In genomic region chr17:54900457-54901229, GRCh38 we compare ENCODE assay signal across 1 cellular context.
TF ChIP-seq lines count a peak whose summit lies in the region.

Gene TOM1L1 (plus strand): TSS chr17:54900852. CDS start chr17:54900866, 14 bp downstream.

TF ChIP-seq in HepG2, 621 proteins besides CTCF, POLR2A, EP300 and RAD21 (continued from another document and continues in another):
- TF ChIP-seq ZNF749 (CRISPR knock-in tag; IDR thresholded peaks at IDR 0.05; ENCODE audit: borderline replicate concordance) (peak; percentile 61; the same call in 1 of the 2 replicates), SMAD9 (CRISPR knock-in tag; IDR thresholded peaks at IDR 0.05) (no peak), ZNF878 (CRISPR knock-in tag; IDR thresholded peaks at IDR 0.05) (no peak), ZBTB49 (CRISPR knock-in tag; IDR thresholded peaks at IDR 0.05; ENCODE audit: borderline replicate concordance) (no peak), ATAD3A (CRISPR knock-in tag; IDR thresholded peaks at IDR 0.05) (no peak), ZNF263 (CRISPR knock-in tag; IDR thresholded peaks at IDR 0.05) (peak; percentile 60), FOSL2 (CRISPR knock-in tag; IDR thresholded peaks at IDR 0.05) (peak; percentile 41), RARA (CRISPR knock-in tag; IDR thresholded peaks at IDR 0.05) (no peak), ZFP36L1 (CRISPR knock-in tag; IDR thresholded peaks at IDR 0.05) (no peak), HMG20A (CRISPR knock-in tag; IDR thresholded peaks at IDR 0.05; ENCODE audit: borderline replicate concordance) (no peak), KLF16 (CRISPR knock-in tag; IDR thresholded peaks at IDR 0.05) (peak in 1 of 2 experiments; percentile 74; a peak in 1 of 4 replicates), YEATS2 (CRISPR knock-in tag; IDR thresholded peaks at IDR 0.05; ENCODE audit: borderline replicate concordance) (0 out of 2 replicates have a peak, but pooled peaks have one; percentile 35), EEA1 (CRISPR knock-in tag; IDR thresholded peaks at IDR 0.05; ENCODE audit: borderline replicate concordance) (no peak), STAG1 (CRISPR knock-in tag; IDR thresholded peaks at IDR 0.05) (peak; percentile 44), ZNF333 (CRISPR knock-in tag; IDR thresholded peaks at IDR 0.05; ENCODE audit: borderline replicate concordance) (0 out of 2 replicates have a peak, but pooled peaks have one; percentile 24), CBX5 (CRISPR knock-in tag; IDR thresholded peaks at IDR 0.05; ENCODE audit: borderline replicate concordance) (no peak), DNMT1 (CRISPR knock-in tag; IDR thresholded peaks at IDR 0.05) (peak; percentile 64; the same call in 1 of the 2 replicates), ZNF776 (CRISPR knock-in tag; IDR thresholded peaks at IDR 0.05) (no peak), POLR2AphosphoS5 (IDR thresholded peaks at IDR 0.05; ENCODE audit: low read depth, low read length) (peak; percentile 72), ZSCAN31 (CRISPR knock-in tag; IDR thresholded peaks at IDR 0.05; ENCODE audit: low read depth) (peak; percentile 97), RORA (CRISPR knock-in tag; IDR thresholded peaks at IDR 0.05) (no peak), YEATS4 (CRISPR knock-in tag; IDR thresholded peaks at IDR 0.05; ENCODE audit: borderline replicate concordance) (peak; percentile 78; the same call in 1 of the 2 replicates), ZNF773 (CRISPR knock-in tag; IDR thresholded peaks at IDR 0.05; ENCODE audit: borderline replicate concordance) (no peak), XRCC5 (optimal IDR thresholded peaks at IDR 0.05; ENCODE audit: low read length) (peak; percentile 94), PHF8 (CRISPR knock-in tag; IDR thresholded peaks at IDR 0.05) (peak; percentile 90), ZNF331 (CRISPR knock-in tag; IDR thresholded peaks at IDR 0.05) (peak; percentile 54; the same call in 1 of the 2 replicates), PHF21A (CRISPR knock-in tag; IDR thresholded peaks at IDR 0.05) (peak; percentile 97), NFIC (IDR thresholded peaks at IDR 0.05; ENCODE audit: low read length) (no peak), NFE2 (CRISPR knock-in tag; IDR thresholded peaks at IDR 0.05) (no peak), DMTF1 (CRISPR knock-in tag; IDR thresholded peaks at IDR 0.05) (no peak), ZNF687 (CRISPR knock-in tag; IDR thresholded peaks at IDR 0.05) (peak; percentile 94), CHD2 (IDR thresholded peaks at IDR 0.05; ENCODE audit: low read depth, low read length) (no peak), ARNTL (CRISPR knock-in tag; IDR thresholded peaks at IDR 0.05) (peak; percentile 70; the same call in 1 of the 2 replicates), BCL6 (CRISPR knock-in tag; IDR thresholded peaks at IDR 0.05) (no peak)
- TF ChIP-seq, protein P1, sequence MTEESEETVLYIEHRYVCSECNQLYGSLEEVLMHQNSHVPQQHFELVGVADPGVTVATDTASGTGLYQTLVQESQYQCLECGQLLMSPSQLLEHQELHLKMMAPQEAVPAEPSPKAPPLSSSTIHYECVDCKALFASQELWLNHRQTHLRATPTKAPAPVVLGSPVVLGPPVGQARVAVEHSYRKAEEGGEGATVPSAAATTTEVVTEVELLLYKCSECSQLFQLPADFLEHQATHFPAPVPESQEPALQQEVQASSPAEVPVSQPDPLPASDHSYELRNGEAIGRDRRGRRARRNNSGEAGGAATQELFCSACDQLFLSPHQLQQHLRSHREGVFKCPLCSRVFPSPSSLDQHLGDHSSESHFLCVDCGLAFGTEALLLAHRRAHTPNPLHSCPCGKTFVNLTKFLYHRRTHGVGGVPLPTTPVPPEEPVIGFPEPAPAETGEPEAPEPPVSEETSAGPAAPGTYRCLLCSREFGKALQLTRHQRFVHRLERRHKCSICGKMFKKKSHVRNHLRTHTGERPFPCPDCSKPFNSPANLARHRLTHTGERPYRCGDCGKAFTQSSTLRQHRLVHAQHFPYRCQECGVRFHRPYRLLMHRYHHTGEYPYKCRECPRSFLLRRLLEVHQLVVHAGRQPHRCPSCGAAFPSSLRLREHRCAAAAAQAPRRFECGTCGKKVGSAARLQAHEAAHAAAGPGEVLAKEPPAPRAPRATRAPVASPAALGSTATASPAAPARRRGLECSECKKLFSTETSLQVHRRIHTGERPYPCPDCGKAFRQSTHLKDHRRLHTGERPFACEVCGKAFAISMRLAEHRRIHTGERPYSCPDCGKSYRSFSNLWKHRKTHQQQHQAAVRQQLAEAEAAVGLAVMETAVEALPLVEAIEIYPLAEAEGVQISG (CRISPR knock-in tag; IDR thresholded peaks at IDR 0.05): peak; percentile 68; the same call in 1 of the 2 replicates
- TF ChIP-seq, protein P2, sequence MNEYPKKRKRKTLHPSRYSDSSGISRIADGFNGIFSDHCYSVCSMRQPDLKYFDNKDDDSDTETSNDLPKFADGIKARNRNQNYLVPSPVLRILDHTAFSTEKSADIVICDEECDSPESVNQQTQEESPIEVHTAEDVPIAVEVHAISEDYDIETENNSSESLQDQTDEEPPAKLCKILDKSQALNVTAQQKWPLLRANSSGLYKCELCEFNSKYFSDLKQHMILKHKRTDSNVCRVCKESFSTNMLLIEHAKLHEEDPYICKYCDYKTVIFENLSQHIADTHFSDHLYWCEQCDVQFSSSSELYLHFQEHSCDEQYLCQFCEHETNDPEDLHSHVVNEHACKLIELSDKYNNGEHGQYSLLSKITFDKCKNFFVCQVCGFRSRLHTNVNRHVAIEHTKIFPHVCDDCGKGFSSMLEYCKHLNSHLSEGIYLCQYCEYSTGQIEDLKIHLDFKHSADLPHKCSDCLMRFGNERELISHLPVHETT (CRISPR knock-in tag; conservative IDR thresholded peaks at IDR 0.05): 0 out of 2 replicates have a peak, but pooled peaks have one; percentile 48
- TF ChIP-seq, protein P3, sequence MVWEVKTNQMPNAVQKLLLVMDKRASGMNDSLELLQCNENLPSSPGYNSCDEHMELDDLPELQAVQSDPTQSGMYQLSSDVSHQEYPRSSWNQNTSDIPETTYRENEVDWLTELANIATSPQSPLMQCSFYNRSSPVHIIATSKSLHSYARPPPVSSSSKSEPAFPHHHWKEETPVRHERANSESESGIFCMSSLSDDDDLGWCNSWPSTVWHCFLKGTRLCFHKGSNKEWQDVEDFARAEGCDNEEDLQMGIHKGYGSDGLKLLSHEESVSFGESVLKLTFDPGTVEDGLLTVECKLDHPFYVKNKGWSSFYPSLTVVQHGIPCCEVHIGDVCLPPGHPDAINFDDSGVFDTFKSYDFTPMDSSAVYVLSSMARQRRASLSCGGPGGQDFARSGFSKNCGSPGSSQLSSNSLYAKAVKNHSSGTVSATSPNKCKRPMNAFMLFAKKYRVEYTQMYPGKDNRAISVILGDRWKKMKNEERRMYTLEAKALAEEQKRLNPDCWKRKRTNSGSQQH (CRISPR knock-in tag; IDR thresholded peaks at IDR 0.05; ENCODE audit: low read depth): 0 out of 2 replicates have a peak, but pooled peaks have one; percentile 52
- TF ChIP-seq, protein P4, sequence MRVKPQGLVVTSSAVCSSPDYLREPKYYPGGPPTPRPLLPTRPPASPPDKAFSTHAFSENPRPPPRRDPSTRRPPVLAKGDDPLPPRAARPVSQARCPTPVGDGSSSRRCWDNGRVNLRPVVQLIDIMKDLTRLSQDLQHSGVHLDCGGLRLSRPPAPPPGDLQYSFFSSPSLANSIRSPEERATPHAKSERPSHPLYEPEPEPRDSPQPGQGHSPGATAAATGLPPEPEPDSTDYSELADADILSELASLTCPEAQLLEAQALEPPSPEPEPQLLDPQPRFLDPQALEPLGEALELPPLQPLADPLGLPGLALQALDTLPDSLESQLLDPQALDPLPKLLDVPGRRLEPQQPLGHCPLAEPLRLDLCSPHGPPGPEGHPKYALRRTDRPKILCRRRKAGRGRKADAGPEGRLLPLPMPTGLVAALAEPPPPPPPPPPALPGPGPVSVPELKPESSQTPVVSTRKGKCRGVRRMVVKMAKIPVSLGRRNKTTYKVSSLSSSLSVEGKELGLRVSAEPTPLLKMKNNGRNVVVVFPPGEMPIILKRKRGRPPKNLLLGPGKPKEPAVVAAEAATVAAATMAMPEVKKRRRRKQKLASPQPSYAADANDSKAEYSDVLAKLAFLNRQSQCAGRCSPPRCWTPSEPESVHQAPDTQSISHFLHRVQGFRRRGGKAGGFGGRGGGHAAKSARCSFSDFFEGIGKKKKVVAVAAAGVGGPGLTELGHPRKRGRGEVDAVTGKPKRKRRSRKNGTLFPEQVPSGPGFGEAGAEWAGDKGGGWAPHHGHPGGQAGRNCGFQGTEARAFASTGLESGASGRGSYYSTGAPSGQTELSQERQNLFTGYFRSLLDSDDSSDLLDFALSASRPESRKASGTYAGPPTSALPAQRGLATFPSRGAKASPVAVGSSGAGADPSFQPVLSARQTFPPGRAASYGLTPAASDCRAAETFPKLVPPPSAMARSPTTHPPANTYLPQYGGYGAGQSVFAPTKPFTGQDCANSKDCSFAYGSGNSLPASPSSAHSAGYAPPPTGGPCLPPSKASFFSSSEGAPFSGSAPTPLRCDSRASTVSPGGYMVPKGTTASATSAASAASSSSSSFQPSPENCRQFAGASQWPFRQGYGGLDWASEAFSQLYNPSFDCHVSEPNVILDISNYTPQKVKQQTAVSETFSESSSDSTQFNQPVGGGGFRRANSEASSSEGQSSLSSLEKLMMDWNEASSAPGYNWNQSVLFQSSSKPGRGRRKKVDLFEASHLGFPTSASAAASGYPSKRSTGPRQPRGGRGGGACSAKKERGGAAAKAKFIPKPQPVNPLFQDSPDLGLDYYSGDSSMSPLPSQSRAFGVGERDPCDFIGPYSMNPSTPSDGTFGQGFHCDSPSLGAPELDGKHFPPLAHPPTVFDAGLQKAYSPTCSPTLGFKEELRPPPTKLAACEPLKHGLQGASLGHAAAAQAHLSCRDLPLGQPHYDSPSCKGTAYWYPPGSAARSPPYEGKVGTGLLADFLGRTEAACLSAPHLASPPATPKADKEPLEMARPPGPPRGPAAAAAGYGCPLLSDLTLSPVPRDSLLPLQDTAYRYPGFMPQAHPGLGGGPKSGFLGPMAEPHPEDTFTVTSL (CRISPR knock-in tag; IDR thresholded peaks at IDR 0.05; ENCODE audit: borderline replicate concordance): peak; percentile 42; the same call in 1 of the 2 replicates
- TF ChIP-seq, protein P5, sequence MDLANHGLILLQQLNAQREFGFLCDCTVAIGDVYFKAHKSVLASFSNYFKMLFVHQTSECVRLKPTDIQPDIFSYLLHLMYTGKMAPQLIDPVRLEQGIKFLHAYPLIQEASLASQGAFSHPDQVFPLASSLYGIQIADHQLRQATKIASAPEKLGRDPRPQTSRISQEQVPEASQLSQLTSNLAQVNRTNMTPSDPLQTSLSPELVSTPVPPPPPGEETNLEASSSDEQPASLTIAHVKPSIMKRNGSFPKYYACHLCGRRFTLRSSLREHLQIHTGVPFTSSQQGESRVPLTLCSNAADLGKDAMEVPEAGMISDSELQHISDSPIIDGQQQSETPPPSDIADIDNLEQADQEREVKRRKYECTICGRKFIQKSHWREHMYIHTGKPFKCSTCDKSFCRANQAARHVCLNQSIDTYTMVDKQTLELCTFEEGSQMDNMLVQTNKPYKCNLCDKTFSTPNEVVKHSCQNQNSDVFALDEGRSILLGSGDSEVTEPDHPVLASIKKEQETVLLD (CRISPR knock-in tag; IDR thresholded peaks at IDR 0.05; ENCODE audit: low read depth): peak; percentile 87
